ENCODE assay signal across 36 cellular contexts in the genomic region with DNA sequence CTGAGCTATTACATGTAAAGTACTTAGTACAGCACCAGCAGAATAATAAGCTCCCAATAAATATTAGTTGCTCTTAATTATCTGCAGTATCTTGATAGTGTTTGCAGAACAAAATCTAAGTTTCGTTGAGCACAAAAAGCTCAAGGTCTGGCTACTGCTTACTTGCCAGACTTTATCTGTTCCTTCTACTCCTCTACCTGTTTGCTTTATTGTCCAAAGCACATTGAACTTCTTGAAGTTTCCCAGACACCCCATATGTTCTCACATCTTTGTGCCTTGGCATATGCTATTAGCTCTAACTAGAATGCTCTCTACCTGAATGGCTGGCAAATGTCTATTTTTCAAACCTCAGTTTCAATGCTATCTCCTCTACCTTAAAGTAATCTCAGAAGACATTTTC.
"Had no signal": no experiment of that assay in that cellular context is flagged by ENCODE, and none has a peak within 500 bp of the region (broad histone marks: within the 10 kb centered on the region; RNA-seq: fewer than 3 reads in every experiment).

No MANE protein-coding gene starts in this region.

- H3K27ac Mint-ChIP-seq: activated naive CD4-positive, alpha-beta T cell treated with anti-CD3 and anti-CD28 coated beads for 36 hours; activated naive CD4-positive, alpha-beta T cell treated with anti-CD3 and anti-CD28 coated beads, Interleukin-2, amount 10 ng/mL, durations not matched to agents 7 days and 5 days; activated naive CD4-positive, alpha-beta T cell treated with anti-CD3 and anti-CD28 coated beads, Interleukin-2, amount 50 U/mL, for 24 hours; activated naive CD4-positive, alpha-beta T cell treated with anti-CD3 and anti-CD28 coated beads, Interleukin-2, amount 50 U/mL, for 72 hours; activated naive CD8-positive, alpha-beta T cell; activated naive CD8-positive, alpha-beta T cell treated with anti-CD3 and anti-CD28 coated beads for 36 hours; activated naive CD8-positive, alpha-beta T cell treated with anti-CD3 and anti-CD28 coated beads, Interleukin-2, amount 10 ng/mL, durations not matched to agents 7 days and 5 days; activated naive CD8-positive, alpha-beta T cell treated with anti-CD3 and anti-CD28 coated beads, Interleukin-2, amount 50 U/mL, for 24 hours; activated T-cell treated with anti-CD3 and anti-CD28 coated beads, Interleukin-2, amount 50 U/mL, for 24 hours; activated T-cell treated with anti-CD3 and anti-CD28 coated beads, Interleukin-2, amount 50 U/mL, for 72 hours; activated T-helper 1 cell treated with anti-CD3 and anti-CD28 coated beads, Interleukin-12 subunit alpha, Interleukin-12 subunit beta, Interleukin-2, Interleukin-4 antibody, amounts not matched to agents 30 ng/mL and 10 ng/mL and 1 ng/mL, durations not matched to agents 14 hours and 24 hours and 36 hours; activated T-helper 17 cell treated with anti-CD3 and anti-CD28 coated beads, Interleukin-2, amount 50 U/mL, for 72 hours; activated T-helper 2 cell treated with anti-CD3 and anti-CD28 coated beads, Interferon-gamma antibody, Interleukin-2, Interleukin-4, amounts not matched to agents 10 μg/mL and 5 μg/mL and 100 μg/mL, durations not matched to agents 14 hours and 24 hours and 36 hours; brain had no signal

- H3K27me3 Mint-ChIP-seq: activated naive CD4-positive, alpha-beta T cell treated with anti-CD3 and anti-CD28 coated beads, Interleukin-2, amount 10 ng/mL, durations not matched to agents 7 days and 5 days; activated naive CD4-positive, alpha-beta T cell treated with anti-CD3 and anti-CD28 coated beads, Interleukin-2, amount 50 U/mL, for 24 hours; activated naive CD8-positive, alpha-beta T cell; activated naive CD8-positive, alpha-beta T cell treated with anti-CD3 and anti-CD28 coated beads for 36 hours; activated naive CD8-positive, alpha-beta T cell treated with anti-CD3 and anti-CD28 coated beads, Interleukin-2, amount 10 ng/mL, durations not matched to agents 7 days and 5 days; activated naive CD8-positive, alpha-beta T cell treated with anti-CD3 and anti-CD28 coated beads, Interleukin-2, amount 50 U/mL, for 24 hours; activated T-cell treated with anti-CD3 and anti-CD28 coated beads, Interleukin-2, amount 50 U/mL, for 24 hours; activated T-helper 17 cell treated with anti-CD3 and anti-CD28 coated beads, Interleukin-2, amount 50 U/mL, for 72 hours; brain had no signal

- H3K4me3 ChIP-seq: adrenal gland, ascending aorta, body of pancreas, breast epithelium, cardiac muscle cell had no signal

- H3K9me3 Mint-ChIP-seq: activated naive CD4-positive, alpha-beta T cell treated with anti-CD3 and anti-CD28 coated beads for 36 hours; activated naive CD4-positive, alpha-beta T cell treated with anti-CD3 and anti-CD28 coated beads, Interleukin-2, amount 10 ng/mL, durations not matched to agents 7 days and 5 days; activated naive CD4-positive, alpha-beta T cell treated with anti-CD3 and anti-CD28 coated beads, Interleukin-2, amount 50 U/mL, for 24 hours; activated naive CD4-positive, alpha-beta T cell treated with anti-CD3 and anti-CD28 coated beads, Interleukin-2, amount 50 U/mL, for 72 hours; activated naive CD8-positive, alpha-beta T cell treated with anti-CD3 and anti-CD28 coated beads for 36 hours; activated naive CD8-positive, alpha-beta T cell treated with anti-CD3 and anti-CD28 coated beads, Interleukin-2, amount 10 ng/mL, durations not matched to agents 7 days and 5 days; activated naive CD8-positive, alpha-beta T cell treated with anti-CD3 and anti-CD28 coated beads, Interleukin-2, amount 50 U/mL, for 24 hours; activated T-cell treated with anti-CD3 and anti-CD28 coated beads, Interleukin-2, amount 50 U/mL, for 24 hours; activated T-cell treated with anti-CD3 and anti-CD28 coated beads, Interleukin-2, amount 50 U/mL, for 4 hours; activated T-cell treated with anti-CD3 and anti-CD28 coated beads, Interleukin-2, amount 50 U/mL, for 72 hours; activated T-helper 1 cell treated with anti-CD3 and anti-CD28 coated beads, Interleukin-12 subunit alpha, Interleukin-12 subunit beta, Interleukin-2, Interleukin-4 antibody, amounts not matched to agents 30 ng/mL and 10 ng/mL and 1 ng/mL, durations not matched to agents 14 hours and 24 hours and 36 hours; activated T-helper 17 cell treated with anti-CD3 and anti-CD28 coated beads, Interleukin-2, amount 50 U/mL, for 72 hours; activated T-helper 2 cell treated with anti-CD3 and anti-CD28 coated beads, Interferon-gamma antibody, Interleukin-2, Interleukin-4, amounts not matched to agents 10 μg/mL and 5 μg/mL and 100 μg/mL, durations not matched to agents 14 hours and 24 hours and 36 hours; brain had no signal

- H3K27me3 ChIP-seq: adrenal gland, ascending aorta, body of pancreas, brain microvascular endothelial cell, breast epithelium, cardiac muscle cell had no signal

- H3K27ac ChIP-seq: adrenal gland, ascending aorta, body of pancreas, brain microvascular endothelial cell, breast epithelium, cardiac muscle cell had no signal

- ATAC-seq: activated naive CD4-positive, alpha-beta T cell treated with anti-CD3 and anti-CD28 coated beads, Interleukin-2, amount 50 U/mL, for 72 hours; activated naive CD8-positive, alpha-beta T cell treated with anti-CD3 and anti-CD28 coated beads, Interleukin-2, amount 50 U/mL, for 24 hours; activated T-cell treated with anti-CD3 and anti-CD28 coated beads, Interleukin-2, amount 50 U/mL, for 4 hours; activated T-cell treated with anti-CD3 and anti-CD28 coated beads, Interleukin-2, amount 50 U/mL, for 72 hours; activated T-helper 17 cell treated with anti-CD3 and anti-CD28 coated beads, Interleukin-2, amount 50 U/mL, for 72 hours; body of pancreas had no signal

- H3K4me1 Mint-ChIP-seq: activated naive CD4-positive, alpha-beta T cell treated with anti-CD3 and anti-CD28 coated beads, Interleukin-2, amount 10 ng/mL, durations not matched to agents 7 days and 5 days; activated naive CD4-positive, alpha-beta T cell treated with anti-CD3 and anti-CD28 coated beads, Interleukin-2, amount 50 U/mL, for 24 hours; activated naive CD8-positive, alpha-beta T cell treated with anti-CD3 and anti-CD28 coated beads for 36 hours; activated naive CD8-positive, alpha-beta T cell treated with anti-CD3 and anti-CD28 coated beads, Interleukin-2, amount 10 ng/mL, durations not matched to agents 7 days and 5 days; activated naive CD8-positive, alpha-beta T cell treated with anti-CD3 and anti-CD28 coated beads, Interleukin-2, amount 50 U/mL, for 24 hours; activated T-helper 17 cell treated with anti-CD3 and anti-CD28 coated beads, Interleukin-2, amount 50 U/mL, for 72 hours; brain had no signal

- H3K36me3 ChIP-seq: adrenal gland, brain microvascular endothelial cell, breast epithelium, cardiac muscle cell had no signal

- DNase-seq: activated effector memory CD4-positive, alpha-beta T cell treated with anti-CD3 and anti-CD28 coated beads, Interleukin-2, amount 50 U/mL, for 16 hours; activated effector memory CD4-positive, alpha-beta T cell treated with Interleukin-2 at 50 U/mL for 16 hours; activated gamma-delta T cell; activated gamma-delta T cell treated with Interleukin-2 at 50 U/mL for 16 hours; activated naive CD4-positive, alpha-beta T cell; activated naive CD4-positive, alpha-beta T cell treated with anti-CD3 and anti-CD28 coated beads for 36 hours; activated naive CD4-positive, alpha-beta T cell treated with anti-CD3 and anti-CD28 coated beads, Interleukin-2, amount 10 ng/mL, durations not matched to agents 7 days and 5 days; activated naive CD4-positive, alpha-beta T cell treated with anti-CD3 and anti-CD28 coated beads, Interleukin-2, amount 50 U/mL, for 16 hours; activated naive CD4-positive, alpha-beta T cell treated with Interleukin-2 at 50 U/mL for 16 hours; activated naive CD8-positive, alpha-beta T cell treated with anti-CD3 and anti-CD28 coated beads for 36 hours; activated naive CD8-positive, alpha-beta T cell treated with anti-CD3 and anti-CD28 coated beads, Interleukin-2, amount 10 ng/mL, durations not matched to agents 7 days and 5 days; activated naive CD8-positive, alpha-beta T cell treated with anti-CD3 and anti-CD28 coated beads, Interleukin-2, amount 50 U/mL, for 24 hours; activated T-cell treated with anti-CD3 and anti-CD28 coated beads, Interleukin-2, amount 50 U/mL, for 24 hours; activated T-cell treated with anti-CD3 and anti-CD28 coated beads, Interleukin-2, amount 50 U/mL, for 4 hours; activated T-cell treated with anti-CD3 and anti-CD28 coated beads, Interleukin-2, amount 50 U/mL, for 48 hours; activated T-cell treated with anti-CD3 and anti-CD28 coated beads, Interleukin-2, amount 50 U/mL, for 72 hours; adrenal gland; amniotic stem cell; amygdala; anterior cingulate cortex; aorta; body of pancreas; brain microvascular endothelial cell; caudate nucleus; central memory CD4-positive, alpha-beta T cell; cerebellar nuclear complex had no signal

- H3K4me1 ChIP-seq: adrenal gland, ascending aorta, breast epithelium had no signal

- H3K4me3 Mint-ChIP-seq: activated naive CD4-positive, alpha-beta T cell treated with anti-CD3 and anti-CD28 coated beads for 36 hours; activated naive CD4-positive, alpha-beta T cell treated with anti-CD3 and anti-CD28 coated beads, Interleukin-2, amount 10 ng/mL, durations not matched to agents 7 days and 5 days; activated naive CD4-positive, alpha-beta T cell treated with anti-CD3 and anti-CD28 coated beads, Interleukin-2, amount 50 U/mL, for 24 hours; activated naive CD8-positive, alpha-beta T cell; activated naive CD8-positive, alpha-beta T cell treated with anti-CD3 and anti-CD28 coated beads for 36 hours; activated naive CD8-positive, alpha-beta T cell treated with anti-CD3 and anti-CD28 coated beads, Interleukin-2, amount 10 ng/mL, durations not matched to agents 7 days and 5 days; activated naive CD8-positive, alpha-beta T cell treated with anti-CD3 and anti-CD28 coated beads, Interleukin-2, amount 50 U/mL, for 24 hours; activated T-cell treated with anti-CD3 and anti-CD28 coated beads, Interleukin-2, amount 50 U/mL, for 24 hours; activated T-cell treated with anti-CD3 and anti-CD28 coated beads, Interleukin-2, amount 50 U/mL, for 4 hours; activated T-cell treated with anti-CD3 and anti-CD28 coated beads, Interleukin-2, amount 50 U/mL, for 72 hours; activated T-helper 1 cell treated with anti-CD3 and anti-CD28 coated beads, Interleukin-12 subunit alpha, Interleukin-12 subunit beta, Interleukin-2, Interleukin-4 antibody, amounts not matched to agents 30 ng/mL and 10 ng/mL and 1 ng/mL, durations not matched to agents 14 hours and 24 hours and 36 hours; activated T-helper 17 cell treated with anti-CD3 and anti-CD28 coated beads, Interleukin-2, amount 50 U/mL, for 72 hours; brain had no signal
